ENCODE assay signal across 20 cellular contexts in genomic region chr16:22346463-22346862, GRCh38. TPM values are rescaled to one million over a fixed set of nuclear protein-coding genes. Genes with fewer than 3 reads are reported as not detected.
A peak's percentile ranks its signal among the peaks of the same experiment; 100 is the strongest.
DNase-seq lines count a peak whose midpoint lies in the region; ATAC-seq and TF ChIP-seq lines count a peak whose summit lies in the region.
"Had no signal": no experiment of that assay in that cellular context is flagged by ENCODE, and none has a peak within 500 bp of the region (broad histone marks: within the 10 kb centered on the region; RNA-seq: fewer than 3 reads in every experiment).

No MANE protein-coding gene starts in this region.

- intact Hi-C loops in CD8-positive, alpha-beta T cell (cut with DNase I, micrococcal nuclease), result no loop called here
- intact Hi-C loops in mucosa of descending colon (cut with DNase I, micrococcal nuclease), result no loop called here
- intact Hi-C loops in esophagus squamous epithelium (cut with DNase I), result no loop called here

- DNase-seq in CD8-positive, alpha-beta T cell, result no peak
- DNase-seq in T-cell, result no peak
- no peak for DNase-seq in endothelial cell (ENCODE audit: low spot score)
- no peak for DNase-seq in mucosa of descending colon
- no peak for DNase-seq in NCI-H2029 treated with DMSO at 0.1 percent for 48 hours (lab: John Stamatoyannopoulos, UW)
- DNase-seq in esophagus squamous epithelium (lab: John Stamatoyannopoulos, UW), result no peak
- no peak for DNase-seq in NK-92 (lab: John Stamatoyannopoulos, UW; ENCODE audit: unreplicated experiment)
- DNase-seq: brain microvascular endothelial cell; effector CD8-positive, alpha-beta T cell; Kasumi-1; kidney; natural killer cell; NCI-H1930; NCI-H748 treated with DMSO at 0.1 percent for 48 hours; RPMI8226; stimulated activated CD4-positive, alpha-beta T cell treated with anti-CD3 and anti-CD28 coated beads, Interleukin-1b, Interleukin-23, amount 100 ng/mL, for 48 hours; stimulated activated CD8-positive, alpha-beta memory T cell treated with anti-CD3 and anti-CD28 coated beads, Interleukin-4, amount 100 ng/mL, for 48 hours; upper lobe of left lung had no signal

- peak overlapping the region; percentile 41 for H3K27ac Mint-ChIP-seq in CD8-positive, alpha-beta T cell
- peak overlapping the region; percentile 74 to 78 for H3K27ac Mint-ChIP-seq in T-cell
- H3K27ac Mint-ChIP-seq in endothelial cell (ENCODE audit: unreplicated experiment), result peak overlapping the region; percentile 4

- no peaks in the 10 kb centered on the region for H3K9me3 Mint-ChIP-seq in CD8-positive, alpha-beta T cell
- no peaks in the 10 kb centered on the region for H3K9me3 Mint-ChIP-seq in T-cell
- no peaks in the 10 kb centered on the region for H3K9me3 Mint-ChIP-seq in endothelial cell (ENCODE audit: unreplicated experiment)
- H3K9me3 Mint-ChIP-seq: natural killer cell; T-helper 2 cell treated with Interferon-gamma antibody and Interleukin-4, amounts not matched to agents 5 μg/mL and 100 μg/mL, for 36 hours had no signal

- H3K36me3 ChIP-seq in CD8-positive, alpha-beta T cell (ENCODE audit: insufficient read depth, low read length), result peaks cover 26% of the 10 kb centered on the region
- H3K36me3 ChIP-seq in mucosa of descending colon (ENCODE audit: low read depth) (peaks cover 10% of the 10 kb centered on the region), esophagus squamous epithelium (peaks cover 7 to 63% (median 28%) of the 10 kb centered on the region in 3 donors)

- POLR2A ChIA-PET in CD8-positive, alpha-beta T cell (lab: Charles Lee), result interaction anchor here (0.6 to 1.6 kb wide), 2 partner anchors 17 to 150 kb away, joined by 3 to 6 read pairs; no protein-coding TSS in a partner anchor
- POLR2A ChIA-PET in T-cell (lab: Charles Lee), result interaction anchor here in 1 of 2 donors (0.8 kb wide), 1 partner anchor 8 kb away, joined by 3 read pairs; no protein-coding TSS in a partner anchor

- peaks cover 82% of the 10 kb centered on the region for H3K36me3 Mint-ChIP-seq in CD8-positive, alpha-beta T cell
- H3K36me3 Mint-ChIP-seq in T-cell (peaks cover 71% of the 10 kb centered on the region), endothelial cell (ENCODE audit: low read depth, unreplicated experiment) (peaks cover 23% of the 10 kb centered on the region)
- H3K36me3 Mint-ChIP-seq: natural killer cell had no signal

- ATAC-seq in CD8-positive, alpha-beta T cell, result no peak
- no peak for ATAC-seq in T-cell (replicated peaks in 1 of 4)
- peak; percentile 25 for ATAC-seq in mucosa of descending colon
- ATAC-seq in HG02870 (IDR thresholded peaks at IDR 0.05; ENCODE audit: unreplicated experiment), result no peak
- ATAC-seq: natural killer cell had no signal

- H3K27me3 ChIP-seq in CD8-positive, alpha-beta T cell (ENCODE audit: insufficient read depth, low read length), result no peaks in the 10 kb centered on the region
- H3K27me3 ChIP-seq in esophagus squamous epithelium, result no peaks in the 10 kb centered on the region
- H3K27me3 ChIP-seq: brain microvascular endothelial cell, upper lobe of left lung had no signal

- no peak overlapping the region for H3K4me3 ChIP-seq in CD8-positive, alpha-beta T cell (ENCODE audit: low read depth, low read length)
- no peak overlapping the region for H3K4me3 ChIP-seq in mucosa of descending colon
- H3K4me3 ChIP-seq in esophagus squamous epithelium, result no peak overlapping the region
- H3K4me3 ChIP-seq: upper lobe of left lung had no signal

- no peaks in the 10 kb centered on the region for H3K27me3 Mint-ChIP-seq in CD8-positive, alpha-beta T cell (ENCODE audit: low read depth)
- H3K27me3 Mint-ChIP-seq in T-cell (no peaks in the 10 kb centered on the region), endothelial cell (ENCODE audit: unreplicated experiment) (no peaks in the 10 kb centered on the region)

- H3K9me3 ChIP-seq in CD8-positive, alpha-beta T cell (ENCODE audit: low read length), result no peaks in the 10 kb centered on the region
- H3K9me3 ChIP-seq in mucosa of descending colon (no peaks in the 10 kb centered on the region), esophagus squamous epithelium (no peaks in the 10 kb centered on the region)
- H3K9me3 ChIP-seq: upper lobe of left lung had no signal

- H3K4me1 ChIP-seq in CD8-positive, alpha-beta T cell (ENCODE audit: insufficient read depth, low read length), result no peaks in the 10 kb centered on the region
- no peaks in the 10 kb centered on the region for H3K4me1 ChIP-seq in mucosa of descending colon (ENCODE audit: low read depth)
- no peaks in the 10 kb centered on the region for H3K4me1 ChIP-seq in esophagus squamous epithelium

- CTCF ChIA-PET in CD8-positive, alpha-beta T cell (lab: Charles Lee), result interaction anchor here (1.1 to 1.6 kb wide), 2 partner anchors 12 to 26 kb away, joined by 3 to 4 read pairs; no protein-coding TSS in a partner anchor
- CTCF ChIA-PET in T-cell (lab: Charles Lee), result no interaction called here

- no peak overlapping the region for H3K27ac ChIP-seq in CD8-positive, alpha-beta T cell (ENCODE audit: low read depth, low read length)
- no peak overlapping the region for H3K27ac ChIP-seq in esophagus squamous epithelium
- H3K27ac ChIP-seq: brain microvascular endothelial cell, upper lobe of left lung had no signal

- H3K4me3 Mint-ChIP-seq in CD8-positive, alpha-beta T cell, result no peak overlapping the region
- H3K4me3 Mint-ChIP-seq in T-cell (no peak overlapping the region), endothelial cell (ENCODE audit: unreplicated experiment) (no peak overlapping the region)
- H3K4me3 Mint-ChIP-seq: natural killer cell; T-helper 2 cell treated with Interferon-gamma antibody and Interleukin-4, amounts not matched to agents 5 μg/mL and 100 μg/mL, for 36 hours had no signal

- TF ChIP-seq CTCF in CD8-positive, alpha-beta T cell (IDR thresholded peaks at IDR 0.05), result no peak
- TF ChIP-seq CTCF in endothelial cell (IDR thresholded peaks at IDR 0.05; ENCODE audit: unreplicated experiment), result no peak
- TF ChIP-seq CTCF in mucosa of descending colon (IDR thresholded peaks at IDR 0.05), result no peak
- no peak for TF ChIP-seq CTCF in esophagus squamous epithelium (IDR thresholded peaks at IDR 0.05)

- WGBS in esophagus squamous epithelium, 2 donors, result 63 to 75% methylated on average over 6 of the region's 8 CpGs

- peaks cover 26% of the 10 kb centered on the region for H3K4me1 Mint-ChIP-seq in CD8-positive, alpha-beta T cell (ENCODE audit: low read depth)
- H3K4me1 Mint-ChIP-seq in T-cell (peaks cover 26 to 41% (median 37%) of the 10 kb centered on the region in 3 donors), endothelial cell (ENCODE audit: unreplicated experiment) (peaks cover 7% of the 10 kb centered on the region)
- H3K4me1 Mint-ChIP-seq: natural killer cell had no signal

- TF ChIP-seq POLR2A in esophagus squamous epithelium (IDR thresholded peaks at IDR 0.05), result no peak

RNA-seq across cellular contexts. Expression of gene CDR2, which starts 28.0 kb away (rescaled TPM):
- total RNA-seq in CD8-positive, alpha-beta T cell, result 100 to 1,000 TPM; 119 to 120 TPM
- 10 to 100 TPM; 58.7 to 97.5 (median 72.6) TPM for total RNA-seq in T-cell
- 26.3 TPM for total RNA-seq in endothelial cell (ENCODE audit: unreplicated experiment)
- 10 to 100 TPM; 23.8 to 30.4 (median 26.3) TPM for total RNA-seq in mucosa of descending colon
- total RNA-seq in esophagus squamous epithelium, result 10 to 100 TPM in 1 of 4 donors, 1 to 10 TPM in 3; 6.6 to 21.4 (median 8.7) TPM

RNA-seq across cellular contexts. Expression of gene POLR3E, which starts 49.3 kb away (rescaled TPM):
- total RNA-seq in CD8-positive, alpha-beta T cell, result 100 to 1,000 TPM; 300 to 307 TPM
- total RNA-seq in T-cell, result 100 to 1,000 TPM in 2 of 5 donors, 10 to 100 TPM in 3; 79.3 to 174 (median 99.7) TPM
- 47.3 TPM for total RNA-seq in endothelial cell (ENCODE audit: unreplicated experiment)
- total RNA-seq in mucosa of descending colon, result 10 to 100 TPM; 37.7 to 54.5 (median 49.5) TPM
- total RNA-seq in esophagus squamous epithelium, result 10 to 100 TPM; 21.5 to 57.2 (median 37.7) TPM

Comparison
In these comparisons a context has a peak if more than half of its experiments do, and no peak if none do; other contexts are left out.
1. H3K27ac Mint-ChIP-seq: peak in every context shown above with its lines; median percentile 76 in T-cell; 41 in CD8-positive, alpha-beta T cell; 4 in endothelial cell.